8 cellular contexts compared by ENCODE assay signal in genomic region chr16:10743610-10744369, GRCh38. TPM values are rescaled to one million over a fixed set of nuclear protein-coding genes. Genes with fewer than 3 reads are reported as not detected.
DNase-seq lines count a peak whose midpoint lies in the region; TF ChIP-seq lines count a peak whose summit lies in the region.

Gene NUBP1 (plus strand): TSS chr16:10743842. CDS start chr16:10743864, 22 bp downstream.

- 1% methylated on average over 51 of the region's 57 CpGs for WGBS in suprapubic skin

- TF ChIP-seq CTCF in HFF-Myc (IDR thresholded peaks at IDR 0.05; ENCODE audit: low read depth, low read length, missing control alignments): no peak
- TF ChIP-seq CTCF in NB4 (IDR thresholded peaks at IDR 0.05; ENCODE audit: low read depth, low read length): no peak
- TF ChIP-seq CTCF in suprapubic skin (IDR thresholded peaks at IDR 0.05): no peak

- H3K9ac ChIP-seq in SK-N-MC (ENCODE audit: insufficient read length): peak within 1 kb of the TSS; percentile 98

- H3K9me3 ChIP-seq in SK-N-MC (ENCODE audit: low read depth, low read length) (no peaks in the 10 kb centered on the region), suprapubic skin (no peaks in the 10 kb centered on the region)

- no peak for TF ChIP-seq EP300 in suprapubic skin (IDR thresholded peaks at IDR 0.05)

- H3K27me3 ChIP-seq in suprapubic skin: no peaks in the 10 kb centered on the region

- H3K27ac ChIP-seq in SK-N-MC (peak within 1 kb of the TSS; percentile 95), suprapubic skin (peak within 1 kb of the TSS; percentile 98)

- H3K4me3 ChIP-seq in HFF-Myc (replicated peaks; ENCODE audit: low read depth, low read length) (peak within 1 kb of the TSS; percentile 56), NB4 (ENCODE audit: low read depth, low read length) (peak within 1 kb of the TSS; percentile 74), SK-N-MC (peak within 1 kb of the TSS; percentile 99), suprapubic skin (peak within 1 kb of the TSS; percentile 61)

- DNase-seq in GM03348 (ENCODE audit: low spot score) (peak; percentile 99), HFF-Myc (ENCODE audit: extremely low read depth, low read depth) (peak; percentile 86), NB4 (ENCODE audit: low read depth) (peak; percentile 98), SK-N-MC (ENCODE audit: low read depth, low spot score) (peak; percentile 88), germinal center (ENCODE audit: low spot score) (peak; percentile 99), nucleus accumbens (lab: John Stamatoyannopoulos, UW) (peak; percentile 96 to 100 (median 99)), suprapubic skin (ENCODE audit: low spot score in 2 of 2) (peak; percentile 100)
- DNase-seq in activated naive CD4-positive, alpha-beta T cell treated with anti-CD3 and anti-CD28 coated beads, Interleukin-2, amount 50 U/mL, for 16 hours: peak; percentile 98

- H3K36me3 ChIP-seq in SK-N-MC (ENCODE audit: insufficient read depth, low read length) (0 out of 2 replicates have a peak, but pooled peaks cover 4% of the 10 kb centered on the region), suprapubic skin (peaks cover 20% of the 10 kb centered on the region)

- peak; percentile 71 for TF ChIP-seq POLR2A in NB4 (IDR thresholded peaks at IDR 0.05; ENCODE audit: extremely low read depth, insufficient read length)
- peak in 1 of 2 donors; percentile 25 for TF ChIP-seq POLR2A in suprapubic skin (IDR thresholded peaks at IDR 0.05)

- H3K4me1 ChIP-seq in suprapubic skin: peaks cover 25% of the 10 kb centered on the region

RNA-seq across cellular contexts. Expression of gene NUBP1, which starts in this region (rescaled TPM):
- total RNA-seq in suprapubic skin: 10 to 100 TPM; 12.2 to 19.2 (median 16.3) TPM

Comparison
In these comparisons a context has a peak if more than half of its experiments do, and no peak if none do; other contexts are left out.
1. Peak in every context shown above with its lines: DNase-seq, H3K4me3 ChIP-seq and H3K27ac ChIP-seq.